Comparison of ENCODE assay signal across 9 cellular contexts in the genomic region with DNA sequence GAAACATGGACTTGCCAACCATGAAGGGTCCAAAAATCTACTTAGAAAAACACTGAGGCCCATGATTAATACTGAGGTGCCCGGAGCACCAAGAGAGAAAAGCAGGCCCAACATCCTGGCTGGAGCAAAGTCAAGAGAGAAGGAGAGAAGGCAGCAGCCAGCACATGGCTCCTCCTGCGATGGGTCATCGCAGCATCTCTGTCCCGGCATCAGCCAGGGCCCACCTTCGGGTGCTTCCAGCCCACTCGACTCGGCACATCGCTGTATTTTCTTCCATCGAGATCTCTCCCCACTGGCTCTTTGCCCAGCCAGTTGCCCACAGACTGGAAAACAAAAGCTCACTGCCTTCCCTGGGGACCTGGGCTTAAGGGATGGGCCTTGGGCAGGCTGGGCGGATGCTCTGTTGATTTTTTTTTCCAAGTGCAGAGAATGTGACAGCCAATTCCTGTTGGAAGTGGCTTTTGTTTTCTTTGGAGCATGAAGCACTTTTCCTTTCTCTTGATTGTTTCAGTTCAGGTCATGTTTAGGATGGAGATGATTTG. TPM values are rescaled to one million over a fixed set of nuclear protein-coding genes. Genes with fewer than 3 reads are reported as not detected.
DNase-seq lines count a peak whose midpoint lies in the region; ATAC-seq, FAIRE-seq and TF ChIP-seq lines count a peak whose summit lies in the region.
"Had no signal": no experiment of that assay in that cellular context is flagged by ENCODE, and none has a peak within 500 bp of the region (broad histone marks: within the 10 kb centered on the region; RNA-seq: fewer than 3 reads in every experiment).

No MANE protein-coding gene starts in this region.

- no peak overlapping the region for H2AFZ ChIP-seq in hepatocyte

- no peaks in the 10 kb centered on the region for H4K20me1 ChIP-seq in hepatocyte (ENCODE audit: insufficient read depth, poor library complexity, severe bottlenecking)

- H3K4me1 ChIP-seq in mucosa of rectum (ENCODE audit: control insufficient read depth in 2 of 2, insufficient read depth in 2 of 2, low read length in 2 of 2), result no peaks in the 10 kb centered on the region
- no peaks in the 10 kb centered on the region for H3K4me1 ChIP-seq in hepatocyte (ENCODE audit: insufficient read depth)

- H3K9ac ChIP-seq in mucosa of rectum (ENCODE audit: low read depth in 1 of 2, low read length in 2 of 2), result no peak overlapping the region

- no peaks in the 10 kb centered on the region for H3K79me2 ChIP-seq in hepatocyte

- 89% methylated on average over 10 of the region's 10 CpGs for WGBS in hepatocyte (ENCODE audit: low lambda C conversion rate, missing lambda C conversion rate)

- no peak for ATAC-seq in HG02885 (IDR thresholded peaks at IDR 0.05; ENCODE audit: poor library complexity, unreplicated experiment)

- H3K27me3 ChIP-seq in mucosa of rectum (ENCODE audit: control insufficient read depth in 2 of 2, insufficient read depth in 2 of 2, low read length in 2 of 2) (no peaks in the 10 kb centered on the region), hepatocyte (no peaks in the 10 kb centered on the region)

- H3K4me2 ChIP-seq in hepatocyte, result no peak overlapping the region

- no peak for TF ChIP-seq CTCF in hepatocyte (IDR thresholded peaks at IDR 0.05; ENCODE audit: poor library complexity)

- H3K36me3 ChIP-seq in mucosa of rectum (ENCODE audit: control insufficient read depth in 2 of 2, insufficient read depth in 2 of 2, low read length in 2 of 2) (no peaks in the 10 kb centered on the region), hepatocyte (replicated peaks; ENCODE audit: insufficient read depth, low read depth) (no peaks in the 10 kb centered on the region)

- H3K9me2 ChIP-seq in hepatocyte (replicated peaks; ENCODE audit: insufficient read depth), result no peaks in the 10 kb centered on the region

- peak overlapping the region; percentile 80 for H3K27ac ChIP-seq in cingulate gyrus (ENCODE audit: low read depth, low read length)
- H3K27ac ChIP-seq in mucosa of rectum (ENCODE audit: low read depth in 2 of 2, low read length in 2 of 2), result peak overlapping the region; percentile 45 to 46
- H3K27ac ChIP-seq in hepatocyte, result no peak overlapping the region

- H3K4me3 ChIP-seq in mucosa of rectum (ENCODE audit: low read length in 2 of 2) (no peak overlapping the region), hepatocyte (no peak overlapping the region)

- no peaks in the 10 kb centered on the region for H3K9me3 ChIP-seq in mucosa of rectum (ENCODE audit: control insufficient read depth in 2 of 2, low read length in 2 of 2)
- H3K9me3 ChIP-seq in hepatocyte (ENCODE audit: low read depth), result no peaks in the 10 kb centered on the region

- DNase-seq in A172 (ENCODE audit: low spot score), result peak; percentile 88
- peak; percentile 59 to 75 for DNase-seq in NCI-H187 (lab: John Stamatoyannopoulos, UW)
- DNase-seq in GM12891 (ENCODE audit: insufficient read length, low spot score), result no peak
- DNase-seq in hepatocyte (ENCODE audit: low spot score), result no peak
- no peak for DNase-seq in glomerular visceral epithelial cell (ENCODE audit: extremely low spot score)
- DNase-seq: naive B cell had no signal

- no peak for TF ChIP-seq POLR2A in GM12891 (IDR thresholded peaks at IDR 0.05; ENCODE audit: low read depth, low read length)

- FAIRE-seq in GM12891 (lab: Jason Lieb, UNC), result no peak

TF ChIP-seq in GM12891, 5 proteins besides CTCF, POLR2A, EP300 and RAD21:
- TF ChIP-seq PAX5 (IDR thresholded peaks at IDR 0.05; ENCODE audit: insufficient read depth, low read length, severe bottlenecking) (no peak), POLR2AphosphoS5 (IDR thresholded peaks at IDR 0.05; ENCODE audit: low read depth, low read length) (no peak), TAF1 (IDR thresholded peaks at IDR 0.05; ENCODE audit: low read depth, low read length) (no peak), SPI1 (IDR thresholded peaks at IDR 0.05; ENCODE audit: low read depth, low read length) (no peak), POU2F2 (IDR thresholded peaks at IDR 0.05; ENCODE audit: low read depth, low read length) (no peak)
TF ChIP-seq in GM12891: peak in this region for 0.

RNA-seq across cellular contexts. Expression of gene CYB5B, which starts 58.1 kb away (rescaled TPM):
- 213 and 231 TPM in 2 replicates for total RNA-seq in A172 (2014; rRNA removed; shearing (Covaris generic))
- polyA plus RNA-seq in GM12891 (2012; ENCODE audit: low read depth, missing spikeins), result 107 TPM
- 60.5 and 70.8 TPM in 2 replicates for total RNA-seq in hepatocyte
- 116 and 136 TPM in 2 replicates for polyA plus RNA-seq in hepatocyte

Comparison
In these comparisons a context has a peak if more than half of its experiments do, and no peak if none do; other contexts are left out.
1. DNase-seq: peak in A172 (single experiment) and NCI-H187 (2 of 2); none in GM12891 (single experiment), hepatocyte (single experiment) and glomerular visceral epithelial cell (single experiment).